In the genomic region with DNA sequence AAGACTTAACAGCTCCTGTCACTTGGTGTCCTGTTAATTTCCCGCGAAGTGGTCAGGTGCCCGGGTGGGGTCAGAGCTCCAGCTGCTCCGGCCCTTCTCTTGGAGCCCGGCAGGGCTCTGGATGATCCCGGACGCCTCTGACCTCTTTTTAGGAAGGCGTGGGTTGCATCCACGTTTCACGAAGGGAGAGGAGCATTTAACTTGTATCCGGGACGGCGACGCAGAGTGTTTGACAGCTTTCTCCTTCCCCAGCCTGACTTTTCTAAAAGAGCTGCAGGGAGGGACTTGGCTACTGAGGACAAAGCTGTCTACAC, we compare ENCODE assay signal across 6 cellular contexts. TPM values are rescaled to one million over a fixed set of nuclear protein-coding genes. Genes with fewer than 3 reads are reported as not detected.
DNase-seq lines count a peak whose midpoint lies in the region; ATAC-seq and TF ChIP-seq lines count a peak whose summit lies in the region.

No MANE protein-coding gene starts in this region.

- H3K36me3 Mint-ChIP-seq in WTC11 = peaks cover 11% of the 10 kb centered on the region

- ATAC-seq in GM21528 (IDR thresholded peaks at IDR 0.05; ENCODE audit: low FRiP score, unreplicated experiment) = peak; percentile 22
- no peak for ATAC-seq in WTC11
- peak; percentile 65 for ATAC-seq in left lung
- no peak for ATAC-seq in HG03095 (IDR thresholded peaks at IDR 0.05; ENCODE audit: unreplicated experiment)

- H3K9me3 ChIP-seq in left lung = peaks cover 0 to 38% of the 10 kb centered on the region in 2 donors

- TF ChIP-seq CTCF in WTC11 (IDR thresholded peaks at IDR 0.05) (no peak), left lung (IDR thresholded peaks at IDR 0.05) (no peak)

- no peaks in the 10 kb centered on the region for H3K27me3 ChIP-seq in left lung

- H3K36me3 ChIP-seq in left lung = peaks cover 0 to 18% of the 10 kb centered on the region in 2 donors

- no peaks in the 10 kb centered on the region for H3K27me3 Mint-ChIP-seq in WTC11 (ENCODE audit: low read depth)

- POLR2A ChIA-PET in WTC11 (lab: Charles Lee) = interaction anchor here (1.2 kb wide), 1 partner anchor 83 kb away, joined by 3 read pairs; no protein-coding TSS in a partner anchor

- H3K27ac ChIP-seq in left lung = peak overlapping the region; percentile 50 to 53

- intact Hi-C loops in left lung (cut with DNase I) = no loop called here

- H3K4me1 Mint-ChIP-seq in WTC11 = no peaks in the 10 kb centered on the region

- H3K27ac Mint-ChIP-seq in WTC11 = no peak overlapping the region

- H3K9me3 Mint-ChIP-seq in WTC11 = peaks cover 27% of the 10 kb centered on the region

- H3K4me3 ChIP-seq in left lung = peak overlapping the region; percentile 71 to 77

- DNase-seq in WTC11 (ENCODE audit: low spot score) (no peak), left lung (peak; percentile 38 to 64), NCI-H146 (lab: John Stamatoyannopoulos, UW) (no peak), NCI-H345 (lab: John Stamatoyannopoulos, UW) (no peak)

- peak overlapping the region; percentile 99 for H3K4me3 Mint-ChIP-seq in WTC11

- peaks cover 0 to 15% of the 10 kb centered on the region in 2 donors for H3K4me1 ChIP-seq in left lung

- CTCF ChIA-PET in WTC11 (lab: Charles Lee) = interaction anchor here (0.9 to 1.5 kb wide), 3 partner anchors 34 to 240 kb away, joined by 3 read pairs; a partner anchor contains a TSS

TF ChIP-seq in WTC11, 78 proteins besides CTCF, POLR2A, EP300 and RAD21 (continues in another document):
- TF ChIP-seq CBFB (CRISPR knock-in tag; IDR thresholded peaks at IDR 0.05; ENCODE audit: low read depth) (no peak), NFATC4 (CRISPR knock-in tag; IDR thresholded peaks at IDR 0.05) (no peak), TCF7 (CRISPR knock-in tag; IDR thresholded peaks at IDR 0.05; ENCODE audit: low read depth) (no peak), SOX15 (CRISPR knock-in tag; IDR thresholded peaks at IDR 0.05) (no peak), ETV6 (CRISPR knock-in tag; IDR thresholded peaks at IDR 0.05) (no peak), NR2C2 (CRISPR knock-in tag; IDR thresholded peaks at IDR 0.05) (no peak), ZNF121 (CRISPR knock-in tag; IDR thresholded peaks at IDR 0.05) (no peak), JAZF1 (CRISPR knock-in tag; IDR thresholded peaks at IDR 0.05) (no peak), GTF2I (CRISPR knock-in tag; conservative IDR thresholded peaks at IDR 0.05) (no peak), SMAD4 (CRISPR knock-in tag; IDR thresholded peaks at IDR 0.05) (no peak), ZNF317 (CRISPR knock-in tag; IDR thresholded peaks at IDR 0.05; ENCODE audit: borderline replicate concordance, low read depth) (no peak)
- TF ChIP-seq, protein P1, sequence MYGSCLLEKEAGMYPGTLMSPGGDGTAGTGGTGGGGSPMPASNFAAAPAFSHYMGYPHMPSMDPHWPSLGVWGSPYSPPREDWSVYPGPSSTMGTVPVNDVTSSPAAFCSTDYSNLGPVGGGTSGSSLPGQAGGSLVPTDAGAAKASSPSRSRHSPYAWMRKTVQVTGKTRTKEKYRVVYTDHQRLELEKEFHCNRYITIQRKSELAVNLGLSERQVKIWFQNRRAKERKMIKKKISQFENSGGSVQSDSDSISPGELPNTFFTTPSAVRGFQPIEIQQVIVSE (CRISPR knock-in tag; IDR thresholded peaks at IDR 0.05; ENCODE audit: borderline replicate concordance) = no peak
- TF ChIP-seq, protein P2, sequence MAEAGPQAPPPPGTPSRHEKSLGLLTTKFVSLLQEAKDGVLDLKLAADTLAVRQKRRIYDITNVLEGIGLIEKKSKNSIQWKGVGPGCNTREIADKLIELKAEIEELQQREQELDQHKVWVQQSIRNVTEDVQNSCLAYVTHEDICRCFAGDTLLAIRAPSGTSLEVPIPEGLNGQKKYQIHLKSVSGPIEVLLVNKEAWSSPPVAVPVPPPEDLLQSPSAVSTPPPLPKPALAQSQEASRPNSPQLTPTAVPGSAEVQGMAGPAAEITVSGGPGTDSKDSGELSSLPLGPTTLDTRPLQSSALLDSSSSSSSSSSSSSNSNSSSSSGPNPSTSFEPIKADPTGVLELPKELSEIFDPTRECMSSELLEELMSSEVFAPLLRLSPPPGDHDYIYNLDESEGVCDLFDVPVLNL (CRISPR knock-in tag; IDR thresholded peaks at IDR 0.05; ENCODE audit: borderline replicate concordance, low read depth) = no peak
- TF ChIP-seq, protein P3, sequence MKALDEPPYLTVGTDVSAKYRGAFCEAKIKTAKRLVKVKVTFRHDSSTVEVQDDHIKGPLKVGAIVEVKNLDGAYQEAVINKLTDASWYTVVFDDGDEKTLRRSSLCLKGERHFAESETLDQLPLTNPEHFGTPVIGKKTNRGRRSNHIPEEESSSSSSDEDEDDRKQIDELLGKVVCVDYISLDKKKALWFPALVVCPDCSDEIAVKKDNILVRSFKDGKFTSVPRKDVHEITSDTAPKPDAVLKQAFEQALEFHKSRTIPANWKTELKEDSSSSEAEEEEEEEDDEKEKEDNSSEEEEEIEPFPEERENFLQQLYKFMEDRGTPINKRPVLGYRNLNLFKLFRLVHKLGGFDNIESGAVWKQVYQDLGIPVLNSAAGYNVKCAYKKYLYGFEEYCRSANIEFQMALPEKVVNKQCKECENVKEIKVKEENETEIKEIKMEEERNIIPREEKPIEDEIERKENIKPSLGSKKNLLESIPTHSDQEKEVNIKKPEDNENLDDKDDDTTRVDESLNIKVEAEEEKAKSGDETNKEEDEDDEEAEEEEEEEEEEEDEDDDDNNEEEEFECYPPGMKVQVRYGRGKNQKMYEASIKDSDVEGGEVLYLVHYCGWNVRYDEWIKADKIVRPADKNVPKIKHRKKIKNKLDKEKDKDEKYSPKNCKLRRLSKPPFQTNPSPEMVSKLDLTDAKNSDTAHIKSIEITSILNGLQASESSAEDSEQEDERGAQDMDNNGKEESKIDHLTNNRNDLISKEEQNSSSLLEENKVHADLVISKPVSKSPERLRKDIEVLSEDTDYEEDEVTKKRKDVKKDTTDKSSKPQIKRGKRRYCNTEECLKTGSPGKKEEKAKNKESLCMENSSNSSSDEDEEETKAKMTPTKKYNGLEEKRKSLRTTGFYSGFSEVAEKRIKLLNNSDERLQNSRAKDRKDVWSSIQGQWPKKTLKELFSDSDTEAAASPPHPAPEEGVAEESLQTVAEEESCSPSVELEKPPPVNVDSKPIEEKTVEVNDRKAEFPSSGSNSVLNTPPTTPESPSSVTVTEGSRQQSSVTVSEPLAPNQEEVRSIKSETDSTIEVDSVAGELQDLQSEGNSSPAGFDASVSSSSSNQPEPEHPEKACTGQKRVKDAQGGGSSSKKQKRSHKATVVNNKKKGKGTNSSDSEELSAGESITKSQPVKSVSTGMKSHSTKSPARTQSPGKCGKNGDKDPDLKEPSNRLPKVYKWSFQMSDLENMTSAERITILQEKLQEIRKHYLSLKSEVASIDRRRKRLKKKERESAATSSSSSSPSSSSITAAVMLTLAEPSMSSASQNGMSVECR (CRISPR knock-in tag; IDR thresholded peaks at IDR 0.05; ENCODE audit: borderline replicate concordance) = no peak
- TF ChIP-seq, protein P4, sequence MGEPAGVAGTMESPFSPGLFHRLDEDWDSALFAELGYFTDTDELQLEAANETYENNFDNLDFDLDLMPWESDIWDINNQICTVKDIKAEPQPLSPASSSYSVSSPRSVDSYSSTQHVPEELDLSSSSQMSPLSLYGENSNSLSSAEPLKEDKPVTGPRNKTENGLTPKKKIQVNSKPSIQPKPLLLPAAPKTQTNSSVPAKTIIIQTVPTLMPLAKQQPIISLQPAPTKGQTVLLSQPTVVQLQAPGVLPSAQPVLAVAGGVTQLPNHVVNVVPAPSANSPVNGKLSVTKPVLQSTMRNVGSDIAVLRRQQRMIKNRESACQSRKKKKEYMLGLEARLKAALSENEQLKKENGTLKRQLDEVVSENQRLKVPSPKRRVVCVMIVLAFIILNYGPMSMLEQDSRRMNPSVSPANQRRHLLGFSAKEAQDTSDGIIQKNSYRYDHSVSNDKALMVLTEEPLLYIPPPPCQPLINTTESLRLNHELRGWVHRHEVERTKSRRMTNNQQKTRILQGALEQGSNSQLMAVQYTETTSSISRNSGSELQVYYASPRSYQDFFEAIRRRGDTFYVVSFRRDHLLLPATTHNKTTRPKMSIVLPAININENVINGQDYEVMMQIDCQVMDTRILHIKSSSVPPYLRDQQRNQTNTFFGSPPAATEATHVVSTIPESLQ (CRISPR knock-in tag; IDR thresholded peaks at IDR 0.05) = no peak
- TF ChIP-seq, protein P5, sequence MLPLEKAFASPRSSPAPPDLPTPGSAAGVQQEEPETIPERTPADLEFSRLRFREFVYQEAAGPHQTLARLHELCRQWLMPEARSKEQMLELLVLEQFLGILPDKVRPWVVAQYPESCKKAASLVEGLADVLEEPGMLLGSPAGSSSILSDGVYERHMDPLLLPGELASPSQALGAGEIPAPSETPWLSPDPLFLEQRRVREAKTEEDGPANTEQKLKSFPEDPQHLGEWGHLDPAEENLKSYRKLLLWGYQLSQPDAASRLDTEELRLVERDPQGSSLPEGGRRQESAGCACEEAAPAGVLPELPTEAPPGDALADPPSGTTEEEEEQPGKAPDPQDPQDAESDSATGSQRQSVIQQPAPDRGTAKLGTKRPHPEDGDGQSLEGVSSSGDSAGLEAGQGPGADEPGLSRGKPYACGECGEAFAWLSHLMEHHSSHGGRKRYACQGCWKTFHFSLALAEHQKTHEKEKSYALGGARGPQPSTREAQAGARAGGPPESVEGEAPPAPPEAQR (CRISPR knock-in tag; IDR thresholded peaks at IDR 0.05) = no peak
- TF ChIP-seq, protein P6, sequence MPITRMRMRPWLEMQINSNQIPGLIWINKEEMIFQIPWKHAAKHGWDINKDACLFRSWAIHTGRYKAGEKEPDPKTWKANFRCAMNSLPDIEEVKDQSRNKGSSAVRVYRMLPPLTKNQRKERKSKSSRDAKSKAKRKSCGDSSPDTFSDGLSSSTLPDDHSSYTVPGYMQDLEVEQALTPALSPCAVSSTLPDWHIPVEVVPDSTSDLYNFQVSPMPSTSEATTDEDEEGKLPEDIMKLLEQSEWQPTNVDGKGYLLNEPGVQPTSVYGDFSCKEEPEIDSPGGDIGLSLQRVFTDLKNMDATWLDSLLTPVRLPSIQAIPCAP (CRISPR knock-in tag; IDR thresholded peaks at IDR 0.05) = no peak

RNA-seq across cellular contexts. Expression of a gene that starts 0.7 kb away (rescaled TPM):
- total RNA-seq in WTC11 (2021) = 6.2 to 10.2 TPM (median 7.1 TPM) in 3 replicates
- 1 to 10 TPM; 7.2 to 8.1 TPM for total RNA-seq in left lung

RNA-seq across cellular contexts. Expression of a gene that starts 18.1 kb away (rescaled TPM):
- total RNA-seq in WTC11 (2021) = 2.2 to 4.0 TPM (median 3.5 TPM) in 3 replicates
- 1 to 10 TPM; 4.0 to 8.1 TPM for total RNA-seq in left lung

RNA-seq across cellular contexts. Expression of a gene that starts 33.6 kb away (rescaled TPM):
- total RNA-seq in WTC11 (2021) = 7.0 to 7.6 TPM (median 7.2 TPM) in 3 replicates
- 1 to 10 TPM; 4.3 to 6.5 TPM for total RNA-seq in left lung

RNA-seq across cellular contexts. Expression of a gene that starts 40.5 kb away (rescaled TPM):
- 3.4 to 4.6 TPM (median 3.5 TPM) in 3 replicates for total RNA-seq in WTC11 (2021)
- total RNA-seq in left lung = 1 to 10 TPM; 3.2 to 3.4 TPM

RNA-seq across cellular contexts. Expression of a gene that starts 49.6 kb away (rescaled TPM):
- total RNA-seq in WTC11 (2021) = 10.1 to 12.2 TPM (median 11.0 TPM) in 3 replicates
- 10 to 100 TPM; 12.9 to 13.4 TPM for total RNA-seq in left lung

Comparison
In these comparisons a context has a peak if more than half of its experiments do, and no peak if none do; other contexts are left out.
1. ATAC-seq: peak in GM21528 (single experiment) and left lung (single experiment); none in WTC11 (single experiment) and HG03095 (single experiment).
2. DNase-seq: peak in left lung (2 of 2); none in WTC11 (single experiment), NCI-H146 (single experiment) and NCI-H345 (single experiment).